In the genomic region with DNA sequence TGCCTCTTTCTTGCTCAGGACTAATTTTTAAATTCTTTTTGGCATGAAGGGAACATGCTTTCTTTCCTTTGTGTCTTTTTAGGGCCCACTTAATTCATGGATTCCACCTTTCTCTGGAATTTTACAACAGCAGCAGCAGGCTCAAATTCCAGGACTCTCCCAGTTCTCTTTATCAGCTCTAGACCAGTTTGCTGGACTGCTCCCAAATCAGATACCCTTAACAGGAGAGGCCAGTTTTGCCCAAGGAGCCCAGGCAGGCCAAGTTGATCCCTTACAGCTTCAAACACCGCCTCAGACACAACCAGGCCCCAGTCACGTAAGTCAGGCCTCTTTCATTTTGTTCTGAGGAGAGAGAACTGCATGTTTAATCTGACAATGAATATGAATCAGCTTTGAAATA, we compare ENCODE assay signal across 26 cellular contexts. TPM values are rescaled to one million over a fixed set of nuclear protein-coding genes. Genes with fewer than 3 reads are reported as not detected.
DNase-seq lines count a peak whose midpoint lies in the region; ATAC-seq, FAIRE-seq and TF ChIP-seq lines count a peak whose summit lies in the region.
"Had no signal": no experiment of that assay in that cellular context is flagged by ENCODE, and none has a peak within 500 bp of the region (broad histone marks: within the 10 kb centered on the region; RNA-seq: fewer than 3 reads in every experiment).

No MANE protein-coding gene starts in this region.

- no peak overlapping the region for H2BK5ac ChIP-seq in trophoblast cell (ENCODE audit: low read depth, low read length, poor library complexity)

- no peak for TF ChIP-seq CTCF in Calu3 (IDR thresholded peaks at IDR 0.05; ENCODE audit: unreplicated experiment)

- H3K4me3 ChIP-seq in adipocyte (ENCODE audit: low read length) (no peak overlapping the region), trophoblast cell (ENCODE audit: low read depth, low read length) (no peak overlapping the region)
- H3K4me3 ChIP-seq: coronary artery, sigmoid colon had no signal

- peak overlapping the region; percentile 22 for H3K27ac ChIP-seq in trophoblast cell (ENCODE audit: low read depth, low read length)
- H3K27ac ChIP-seq: coronary artery, sigmoid colon had no signal

- ATAC-seq in left colon, result peak; percentile 77
- ATAC-seq in GM18861 (IDR thresholded peaks at IDR 0.05; ENCODE audit: unreplicated experiment), result no peak
- ATAC-seq in HG03457 (IDR thresholded peaks at IDR 0.05; ENCODE audit: unreplicated experiment), result no peak
- ATAC-seq: activated T-cell treated with anti-CD3 and anti-CD28 coated beads, Interleukin-2, amount 50 U/mL, for 72 hours; HCT116; left cardiac atrium; SK-N-SH treated with all-trans-retinoic acid at 6 μM for 48 hours had no signal

- no peaks in the 10 kb centered on the region for H3K27me3 Mint-ChIP-seq in Calu3 (ENCODE audit: unreplicated experiment)
- H3K27me3 Mint-ChIP-seq: activated naive CD4-positive, alpha-beta T cell treated with anti-CD3 and anti-CD28 coated beads, Interleukin-2, amount 50 U/mL, for 24 hours had no signal

- no peak overlapping the region for H3K9ac ChIP-seq in adipocyte (ENCODE audit: low read length)
- H3K9ac ChIP-seq in trophoblast cell (ENCODE audit: low read length), result no peak overlapping the region

- no peak overlapping the region for H2BK120ac ChIP-seq in trophoblast cell (ENCODE audit: insufficient read depth, low read length, poor library complexity)

- no peak overlapping the region for H2BK12ac ChIP-seq in trophoblast cell (ENCODE audit: low read length)

- no peaks in the 10 kb centered on the region for H3K79me2 ChIP-seq in trophoblast cell (ENCODE audit: control insufficient read depth, insufficient read depth, low read length, poor library complexity)

- no peaks in the 10 kb centered on the region for H3K9me3 ChIP-seq in adipocyte (ENCODE audit: control insufficient read depth, low read length)
- no peaks in the 10 kb centered on the region for H3K9me3 ChIP-seq in trophoblast cell (ENCODE audit: insufficient read depth, low read depth, low read length)
- H3K9me3 ChIP-seq: sigmoid colon had no signal

- no peaks in the 10 kb centered on the region for H3K4me1 ChIP-seq in adipocyte (ENCODE audit: control insufficient read depth, insufficient read depth, low read length)
- H3K4me1 ChIP-seq in trophoblast cell (ENCODE audit: control insufficient read depth in 1 of 2, insufficient read depth in 2 of 2, low read length in 2 of 2), result peaks cover 0 to 2% of the 10 kb centered on the region in 2 experiments
- H3K4me1 ChIP-seq: sigmoid colon had no signal

- DNase-seq in Calu3 (peak; percentile 61), adipocyte (ENCODE audit: low read depth) (peak; percentile 39), left colon (peak; percentile 11 to 27), trophoblast cell (peak; percentile 68 to 72), GM19239 (ENCODE audit: insufficient read length, low spot score) (no peak), head of caudate nucleus (no peak)
- DNase-seq: activated CD4-positive, alpha-beta T cell treated with anti-CD3 and anti-CD28 coated beads for 1 hour; activated T-cell treated with anti-CD3 and anti-CD28 coated beads, Interleukin-2, amount 50 U/mL, for 72 hours; C1 segment of cervical spinal cord; IMR-90; left cardiac atrium; NCI-H187; nucleus accumbens; RPMI8226; sigmoid colon had no signal

- intact Hi-C loops in Calu3 (cut with micrococcal nuclease; ENCODE audit: unreplicated experiment), result loop anchor here (5.0 kb wide), 1 partner anchor 44 kb away; a partner anchor contains a TSS
- intact Hi-C loops in left colon (cut with DNase I, micrococcal nuclease), result no loop called here
- intact Hi-C loops in head of caudate nucleus (cut with DNase I), result no loop called here

- H2AFZ ChIP-seq in trophoblast cell (ENCODE audit: insufficient read depth, low read length, poor library complexity), result no peak overlapping the region

- H3K14ac ChIP-seq in trophoblast cell (ENCODE audit: low read length), result no peak overlapping the region

- H3K27ac Mint-ChIP-seq in Calu3 (ENCODE audit: unreplicated experiment), result peak overlapping the region; percentile 93
- H3K27ac Mint-ChIP-seq: activated naive CD4-positive, alpha-beta T cell treated with anti-CD3 and anti-CD28 coated beads, Interleukin-2, amount 50 U/mL, for 24 hours; activated T-cell treated with anti-CD3 and anti-CD28 coated beads, Interleukin-2, amount 50 U/mL, for 72 hours had no signal

- no peaks in the 10 kb centered on the region for H3K79me1 ChIP-seq in trophoblast cell (ENCODE audit: low read length)

- H4K12ac ChIP-seq in trophoblast cell (ENCODE audit: low read depth, low read length), result no peak overlapping the region

- FAIRE-seq in GM19239 (lab: Jason Lieb, UNC), result no peak
- FAIRE-seq: endothelial cell of umbilical vein, GM12891 had no signal

- peaks cover 15% of the 10 kb centered on the region for H3K4me1 Mint-ChIP-seq in Calu3 (ENCODE audit: low read depth, unreplicated experiment)
- H3K4me1 Mint-ChIP-seq: activated naive CD4-positive, alpha-beta T cell treated with anti-CD3 and anti-CD28 coated beads, Interleukin-2, amount 50 U/mL, for 24 hours had no signal

- no CpG with 5 or more reads among the region's 2 CpGs for WGBS in trophoblast cell (ENCODE audit: extremely low coverage, insufficient coverage, insufficient read length)

- no peak overlapping the region for H3K23ac ChIP-seq in trophoblast cell (ENCODE audit: low read length)

- no TSS peak for BruUV-seq in Calu3 (replicated peaks; lab: Mats Ljungman, UMichigan)

- H3K36me3 ChIP-seq in adipocyte (ENCODE audit: control insufficient read depth, insufficient read depth, low read length, severe bottlenecking), result no peaks in the 10 kb centered on the region
- H3K36me3 ChIP-seq in trophoblast cell (ENCODE audit: control insufficient read depth in 1 of 2, insufficient read depth in 2 of 2, low read length in 2 of 2), result no peaks in the 10 kb centered on the region
- H3K36me3 ChIP-seq: sigmoid colon had no signal

- H4K8ac ChIP-seq in trophoblast cell (ENCODE audit: low read depth, low read length), result no peak overlapping the region

- no peaks in the 10 kb centered on the region for H3K9me3 Mint-ChIP-seq in Calu3 (ENCODE audit: low read depth, unreplicated experiment)
- H3K9me3 Mint-ChIP-seq: activated naive CD4-positive, alpha-beta T cell treated with anti-CD3 and anti-CD28 coated beads, Interleukin-2, amount 50 U/mL, for 24 hours; activated T-cell treated with anti-CD3 and anti-CD28 coated beads, Interleukin-2, amount 50 U/mL, for 72 hours had no signal

- H3K4ac ChIP-seq in trophoblast cell (ENCODE audit: low read depth, low read length), result no peak overlapping the region

- no peak overlapping the region for H4K91ac ChIP-seq in trophoblast cell (ENCODE audit: low read depth, low read length)

- H3K36me3 Mint-ChIP-seq in Calu3 (ENCODE audit: insufficient read depth, unreplicated experiment), result peaks cover 47% of the 10 kb centered on the region
- H3K36me3 Mint-ChIP-seq: activated naive CD4-positive, alpha-beta T cell treated with anti-CD3 and anti-CD28 coated beads, Interleukin-2, amount 50 U/mL, for 24 hours had no signal

- H3K4me3 Mint-ChIP-seq in Calu3 (ENCODE audit: low read depth, unreplicated experiment), result peak overlapping the region; percentile 61
- H3K4me3 Mint-ChIP-seq: activated naive CD4-positive, alpha-beta T cell treated with anti-CD3 and anti-CD28 coated beads, Interleukin-2, amount 50 U/mL, for 24 hours; activated T-cell treated with anti-CD3 and anti-CD28 coated beads, Interleukin-2, amount 50 U/mL, for 72 hours had no signal

- no peak overlapping the region for H3K18ac ChIP-seq in trophoblast cell (ENCODE audit: low read length)

- no peak overlapping the region for H3K4me2 ChIP-seq in trophoblast cell (ENCODE audit: low read length)

- CTCF ChIA-PET in Calu3 (lab: Charles Lee), result interaction anchor here (0.6 to 1.0 kb wide), 3 partner anchors 14 to 20 kb away, joined by 3 to 5 read pairs (median 3); no protein-coding TSS in a partner anchor

- H3K27me3 ChIP-seq in adipocyte (replicated peaks; ENCODE audit: control insufficient read depth, insufficient read depth, low read length), result no peaks in the 10 kb centered on the region
- no peaks in the 10 kb centered on the region for H3K27me3 ChIP-seq in trophoblast cell (ENCODE audit: insufficient read depth, low read length)
- H3K27me3 ChIP-seq: sigmoid colon had no signal

- H2AK5ac ChIP-seq in trophoblast cell (ENCODE audit: low read length), result no peak overlapping the region

RNA-seq across cellular contexts. Expression of a gene that starts 2.3 kb away (rescaled TPM):
- 137 and 214 TPM in 2 replicates for total RNA-seq in Calu3 (2022)
- total RNA-seq in left colon, result not detected
- 4.5 and 4.7 TPM in 2 replicates for polyA plus RNA-seq in trophoblast cell (2013)
- total RNA-seq: A673; activated CD8-positive, alpha-beta memory T cell treated with anti-CD3 and anti-CD28 coated beads for 36 hours; activated T-cell treated with anti-CD3 and anti-CD28 coated beads, Interleukin-2, amount 50 U/mL, for 72 hours; endothelial cell of umbilical vein; IMR-90; left cardiac atrium; subcutaneous adipose tissue had no signal
- polyA plus RNA-seq: endothelial cell of umbilical vein, IMR-90 had no signal

RNA-seq across cellular contexts. Expression of a gene that starts 28.1 kb away (rescaled TPM):
- total RNA-seq in Calu3 (2022), result 1,542 and 2,729 TPM in 2 replicates
- total RNA-seq in left colon, result not detected
- not detected in 2 replicates for polyA plus RNA-seq in trophoblast cell (2013)
- total RNA-seq: A673; activated CD8-positive, alpha-beta memory T cell treated with anti-CD3 and anti-CD28 coated beads for 36 hours; activated T-cell treated with anti-CD3 and anti-CD28 coated beads, Interleukin-2, amount 50 U/mL, for 72 hours; endothelial cell of umbilical vein; IMR-90; left cardiac atrium; subcutaneous adipose tissue had no signal
- polyA plus RNA-seq: endothelial cell of umbilical vein, IMR-90 had no signal

RNA-seq across cellular contexts. Expression of a gene that starts 43.8 kb away (rescaled TPM):
- total RNA-seq in Calu3 (2022) (not detected in 2 replicates), left colon (not detected)
- polyA plus RNA-seq in trophoblast cell (2013), result not detected in 2 replicates
- total RNA-seq: A673; activated CD8-positive, alpha-beta memory T cell treated with anti-CD3 and anti-CD28 coated beads for 36 hours; activated T-cell treated with anti-CD3 and anti-CD28 coated beads, Interleukin-2, amount 50 U/mL, for 72 hours; endothelial cell of umbilical vein; IMR-90; left cardiac atrium; sigmoid colon; subcutaneous adipose tissue had no signal
- polyA plus RNA-seq: endothelial cell of umbilical vein, IMR-90 had no signal

RNA-seq across cellular contexts. Expression of a gene that starts 44.6 kb away (rescaled TPM):
- total RNA-seq in Calu3 (2022) (911 and 1,246 TPM in 2 replicates), left colon (not detected)
- polyA plus RNA-seq in trophoblast cell (2013), result not detected in 2 replicates
- total RNA-seq: A673; activated CD8-positive, alpha-beta memory T cell treated with anti-CD3 and anti-CD28 coated beads for 36 hours; activated T-cell treated with anti-CD3 and anti-CD28 coated beads, Interleukin-2, amount 50 U/mL, for 72 hours; endothelial cell of umbilical vein; IMR-90; left cardiac atrium; sigmoid colon; subcutaneous adipose tissue had no signal
- polyA plus RNA-seq: endothelial cell of umbilical vein, IMR-90, sigmoid colon had no signal

Comparison
In these comparisons a context has a peak if more than half of its experiments do, and no peak if none do; other contexts are left out.
1. DNase-seq: peak in Calu3 (single experiment), adipocyte (single experiment), left colon (2 of 2) and trophoblast cell (2 of 2); none in GM19239 (single experiment) and head of caudate nucleus (0 of 42).
2. RNA of a gene that starts 2.3 kb away (total RNA-seq): 137 to 214 TPM in Calu3; not detected in left colon; every median in the first group is over 100 times any median in the second.
3. RNA of a gene that starts 28.1 kb away (total RNA-seq): 1,542 to 2,729 TPM in Calu3; not detected in left colon; every median in the first group is over 1,000 times any median in the second.